ENCODE assay signal across 24 cellular contexts in genomic region chr13:113851480-113851803, GRCh38.
"Had no signal": no experiment of that assay in that cellular context is flagged by ENCODE, and none has a peak within 500 bp of the region (broad histone marks: within the 10 kb centered on the region; RNA-seq: fewer than 3 reads in every experiment).

No MANE protein-coding gene starts in this region.

- H3K27ac ChIP-seq: ascending aorta, body of pancreas, SJCRH30 had no signal

- H3K9me3 Mint-ChIP-seq: activated B cell treated with CpG ODN at 0.5 μM for 24 hours; activated CD4-positive, alpha-beta T cell treated with anti-CD3 and anti-CD28 coated beads, Interleukin-2, amount 10 ng/mL, durations not matched to agents 24 days and 14 days; activated naive CD4-positive, alpha-beta T cell treated with anti-CD3 and anti-CD28 coated beads, Interleukin-2, amount 50 U/mL, for 72 hours; activated naive CD8-positive, alpha-beta T cell treated with anti-CD3 and anti-CD28 coated beads, Interleukin-2, amount 50 U/mL, for 24 hours; activated T-cell treated with anti-CD3 and anti-CD28 coated beads, Interleukin-2, amount 50 U/mL, for 72 hours had no signal

- H3K4me1 ChIP-seq: SJCRH30 had no signal

- H3K4me3 ChIP-seq: ascending aorta, body of pancreas, K562, SJCRH30 had no signal

- DNase-seq: activated B cell treated with CpG ODN at 0.5 μM for 24 hours; activated CD4-positive, alpha-beta T cell treated with anti-CD3 and anti-CD28 coated beads, Interleukin-2, amount 10 ng/mL, durations not matched to agents 24 days and 14 days; activated CD4-positive, alpha-beta T cell treated with anti-CD3 and anti-CD28 coated beads, Interleukin-2, amount 50 U/mL, for 48 hours; activated naive CD4-positive, alpha-beta T cell treated with Interleukin-2 at 50 U/mL for 16 hours; activated naive CD8-positive, alpha-beta T cell treated with anti-CD3 and anti-CD28 coated beads, Interleukin-2, amount 50 U/mL, for 24 hours; activated T-cell treated with anti-CD3 and anti-CD28 coated beads, Interleukin-2, amount 50 U/mL, for 72 hours; amniotic stem cell; body of pancreas; central memory CD4-positive, alpha-beta T cell; Kasumi-1; NCI-H1048; NCI-H146; NCI-H187 treated with DMSO at 0.1 percent for 48 hours; NCI-H2081 treated with DMSO at 0.1 percent for 48 hours; NCI-H446; NCI-H524; PC-3; SJCRH30; T-helper 9 cell had no signal

- H3K36me3 ChIP-seq: SJCRH30 had no signal

- ATAC-seq: activated naive CD8-positive, alpha-beta T cell treated with anti-CD3 and anti-CD28 coated beads, Interleukin-2, amount 50 U/mL, for 24 hours; activated T-cell treated with anti-CD3 and anti-CD28 coated beads, Interleukin-2, amount 50 U/mL, for 72 hours; body of pancreas; K562; PC-3; Right ventricle myocardium inferior; T-helper 17 cell had no signal

- H3K9me3 ChIP-seq: ascending aorta, body of pancreas had no signal

- H3K27ac Mint-ChIP-seq: activated B cell treated with CpG ODN at 0.5 μM for 24 hours; activated CD4-positive, alpha-beta T cell treated with anti-CD3 and anti-CD28 coated beads, Interleukin-2, amount 10 ng/mL, durations not matched to agents 24 days and 14 days; activated naive CD4-positive, alpha-beta T cell treated with anti-CD3 and anti-CD28 coated beads, Interleukin-2, amount 50 U/mL, for 72 hours; activated naive CD8-positive, alpha-beta T cell treated with anti-CD3 and anti-CD28 coated beads, Interleukin-2, amount 50 U/mL, for 24 hours; activated T-cell treated with anti-CD3 and anti-CD28 coated beads, Interleukin-2, amount 50 U/mL, for 72 hours; T-helper 17 cell had no signal

- H3K36me3 Mint-ChIP-seq: activated naive CD4-positive, alpha-beta T cell treated with anti-CD3 and anti-CD28 coated beads, Interleukin-2, amount 50 U/mL, for 72 hours had no signal

- H3K4me3 Mint-ChIP-seq: activated B cell treated with CpG ODN at 0.5 μM for 24 hours; activated CD4-positive, alpha-beta T cell treated with anti-CD3 and anti-CD28 coated beads, Interleukin-2, amount 10 ng/mL, durations not matched to agents 24 days and 14 days; activated naive CD8-positive, alpha-beta T cell treated with anti-CD3 and anti-CD28 coated beads, Interleukin-2, amount 50 U/mL, for 24 hours; activated T-cell treated with anti-CD3 and anti-CD28 coated beads, Interleukin-2, amount 50 U/mL, for 72 hours; T-helper 17 cell had no signal

- H3K27me3 ChIP-seq: ascending aorta, body of pancreas, SJCRH30 had no signal
